8 cellular contexts compared by ENCODE assay signal in the genomic region with DNA sequence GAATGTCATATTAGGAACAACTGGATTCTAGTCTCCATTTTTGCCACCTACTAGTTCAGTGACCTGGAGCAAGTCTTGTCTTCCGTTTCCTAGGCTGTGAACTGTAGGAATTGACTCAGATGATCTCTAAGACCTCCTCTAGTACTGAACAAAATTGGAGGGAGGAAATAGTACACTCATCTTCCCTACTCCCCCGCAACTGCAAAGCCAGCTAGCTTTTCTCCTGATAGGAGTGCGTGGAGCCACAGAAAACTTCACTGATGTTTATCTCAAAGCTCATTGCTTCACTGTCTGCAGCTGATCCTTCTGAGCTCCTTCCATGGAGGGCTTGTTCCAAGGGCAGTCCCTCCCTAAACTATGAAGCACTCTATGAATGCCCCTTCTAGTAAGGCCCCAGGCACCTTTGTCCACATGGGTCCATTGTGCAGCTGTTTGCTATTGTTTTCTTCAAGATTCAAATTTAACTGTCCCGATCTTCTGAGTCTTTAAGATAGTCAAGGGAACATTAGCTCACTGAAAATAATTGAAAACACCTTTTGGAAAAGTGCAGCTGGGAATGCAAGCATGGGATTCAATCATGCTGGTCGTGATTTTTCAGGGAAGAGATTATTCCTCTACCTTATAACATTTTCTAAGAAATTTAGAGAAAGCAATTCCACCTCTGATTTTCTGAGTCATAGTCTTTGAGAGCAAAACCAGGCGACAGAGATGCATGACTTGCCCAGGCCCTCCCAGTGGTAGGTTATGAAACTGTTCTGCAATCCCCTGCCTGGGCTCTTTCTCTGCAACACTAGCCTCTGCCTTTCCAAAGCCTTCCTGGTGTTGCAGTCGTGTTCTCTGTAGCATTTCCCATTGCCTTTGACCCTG. TPM values are rescaled to one million over a fixed set of nuclear protein-coding genes. Genes with fewer than 3 reads are reported as not detected.
DNase-seq lines count a peak whose midpoint lies in the region; ATAC-seq lines count a peak whose summit lies in the region.

No MANE protein-coding gene starts in this region.

- no peaks in the 10 kb centered on the region for H3K4me1 ChIP-seq in naive thymus-derived CD4-positive, alpha-beta T cell (ENCODE audit: control insufficient read depth in 2 of 2, insufficient read depth in 2 of 2, low read length in 2 of 2)

- POLR2A ChIA-PET in naive thymus-derived CD4-positive, alpha-beta T cell (lab: Charles Lee) = no interaction called here

- no peak overlapping the region for H3K4me3 ChIP-seq in naive thymus-derived CD4-positive, alpha-beta T cell (ENCODE audit: low read length)

- DNase-seq in stimulated activated CD4-positive, alpha-beta T cell treated with anti-CD3 and anti-CD28 coated beads, Interleukin-1b, Interleukin-23, amount 100 ng/mL, for 48 hours = peak; percentile 18
- no peak for DNase-seq in stimulated activated CD4-positive, alpha-beta T cell treated with anti-CD3 and anti-CD28 coated beads, Interleukin-12 subunit alpha, Interleukin-12 subunit beta, amount 100 ng/mL, for 4 hours
- DNase-seq in NOMO-1 treated with dmso at 0.1 percent for 144 hours (lab: John Stamatoyannopoulos, UW; ENCODE audit: unreplicated experiment) (peak; percentile 50), caudate nucleus (lab: John Stamatoyannopoulos, UW) (peak in 19 of 61 donors; percentile 1 to 52 (median 10)), RPMI8226 (no peak), NCI-H2196 treated with DMSO at 0.1 percent for 48 hours (lab: John Stamatoyannopoulos, UW; ENCODE audit: unreplicated experiment) (no peak)
- DNase-seq in naive thymus-derived CD4-positive, alpha-beta T cell = no peak

- H3K4me1 Mint-ChIP-seq in naive thymus-derived CD4-positive, alpha-beta T cell = peaks cover 0 to 36% (median 0%) of the 10 kb centered on the region in 7 donors

- H3K4me3 Mint-ChIP-seq in naive thymus-derived CD4-positive, alpha-beta T cell = peak overlapping the region in 1 of 10 donors; percentile 36

- CTCF ChIA-PET in naive thymus-derived CD4-positive, alpha-beta T cell (lab: Charles Lee) = no interaction called here

- ATAC-seq in HG02885 (IDR thresholded peaks at IDR 0.05; ENCODE audit: poor library complexity, unreplicated experiment) = peak; percentile 77
- peak; percentile 63 for ATAC-seq in naive thymus-derived CD4-positive, alpha-beta T cell

- peaks cover 0 to 3% (median 0%) of the 10 kb centered on the region in 5 donors for H3K27me3 Mint-ChIP-seq in naive thymus-derived CD4-positive, alpha-beta T cell

- H3K27ac ChIP-seq in caudate nucleus (ENCODE audit: low read depth, low read length) = peak overlapping the region; percentile 31
- no peak overlapping the region for H3K27ac ChIP-seq in naive thymus-derived CD4-positive, alpha-beta T cell (ENCODE audit: low read depth, low read length)

- intact Hi-C loops in naive thymus-derived CD4-positive, alpha-beta T cell (cut with micrococcal nuclease) = loop anchor here in 1 of 2 donors (1.0 to 5.0 kb wide), 2 partner anchors 21 to 122 kb away; no protein-coding TSS in a partner anchor

- H3K9me3 ChIP-seq in naive thymus-derived CD4-positive, alpha-beta T cell (ENCODE audit: control insufficient read depth in 2 of 3, low read length in 3 of 3) = no peaks in the 10 kb centered on the region

- H3K9me3 Mint-ChIP-seq in naive thymus-derived CD4-positive, alpha-beta T cell = no peaks in the 10 kb centered on the region

- H3K36me3 ChIP-seq in naive thymus-derived CD4-positive, alpha-beta T cell (ENCODE audit: control insufficient read depth in 2 of 3, insufficient read depth in 3 of 3, low read length in 3 of 3) = no peaks in the 10 kb centered on the region

- H3K27ac Mint-ChIP-seq in naive thymus-derived CD4-positive, alpha-beta T cell = peak overlapping the region in 1 of 9 donors; percentile 34

- H3K36me3 Mint-ChIP-seq in naive thymus-derived CD4-positive, alpha-beta T cell = peaks cover 0 to 10% (median 3%) of the 10 kb centered on the region in 5 donors

- no peaks in the 10 kb centered on the region for H3K27me3 ChIP-seq in naive thymus-derived CD4-positive, alpha-beta T cell (ENCODE audit: control insufficient read depth in 2 of 2, insufficient read depth in 2 of 2, low read length in 2 of 2)

RNA-seq across cellular contexts. Expression of gene FILIP1L, which starts 24.3 kb away (rescaled TPM):
- 1 to 10 TPM in 1 of 5 experiments, under 1 TPM in 3, not detected in 1; 0.13 to 6.7 (median 0.30) TPM for total RNA-seq in naive thymus-derived CD4-positive, alpha-beta T cell
- polyA plus RNA-seq in naive thymus-derived CD4-positive, alpha-beta T cell = under 1 TPM in 1 of 2 donors, not detected in 1; 0.39 TPM

Comparison
In these comparisons a context has a peak if more than half of its experiments do, and no peak if none do; other contexts are left out.
1. DNase-seq: peak in stimulated activated CD4-positive, alpha-beta T cell treated with anti-CD3 and anti-CD28 coated beads, Interleukin-1b, Interleukin-23, amount 100 ng/mL, for 48 hours (single experiment) and NOMO-1 treated with dmso at 0.1 percent for 144 hours (single experiment); none in stimulated activated CD4-positive, alpha-beta T cell treated with anti-CD3 and anti-CD28 coated beads, Interleukin-12 subunit alpha, Interleukin-12 subunit beta, amount 100 ng/mL, for 4 hours (single experiment), naive thymus-derived CD4-positive, alpha-beta T cell (0 of 9), RPMI8226 (single experiment) and NCI-H2196 treated with DMSO at 0.1 percent for 48 hours (single experiment).